In the genomic region with DNA sequence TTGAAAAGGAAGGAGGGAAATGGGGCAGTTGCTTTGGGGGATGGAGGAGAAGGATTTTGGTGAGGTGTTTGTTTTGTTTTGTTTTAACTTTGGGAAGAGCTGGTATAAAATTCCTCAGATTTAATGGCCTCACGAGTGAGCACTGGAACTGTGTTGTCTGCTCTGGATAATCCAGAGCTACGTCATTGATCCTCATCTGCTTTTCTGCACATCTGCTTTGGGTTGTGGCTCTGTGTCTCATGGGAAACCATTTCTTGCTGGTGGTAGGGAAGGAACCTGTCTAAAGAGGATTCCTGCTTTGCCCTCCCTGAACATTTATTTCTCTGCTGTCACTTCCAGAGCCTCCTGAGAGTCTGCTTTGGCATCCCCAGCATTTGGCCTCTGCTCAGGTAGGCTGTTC, we compare ENCODE assay signal across 7 cellular contexts. TPM values are rescaled to one million over a fixed set of nuclear protein-coding genes. Genes with fewer than 3 reads are reported as not detected.
DNase-seq lines count a peak whose midpoint lies in the region; ATAC-seq and TF ChIP-seq lines count a peak whose summit lies in the region.

No MANE protein-coding gene starts in this region.

- H3K27ac Mint-ChIP-seq in HFFc6, result peak overlapping the region; percentile 71
- H3K27ac Mint-ChIP-seq in activated T-helper 17 cell treated with anti-CD3 and anti-CD28 coated beads, Interleukin-2, amount 50 U/mL, for 72 hours, result peak overlapping the region; percentile 87
- H3K27ac Mint-ChIP-seq in stimulated activated memory B cell treated with anti-CD40 and anti-IgM and Interleukin-4, amounts not matched to agents 10 μg/mL and 1 μg/mL and 100 μg/mL, for 72 hours, result peak overlapping the region; percentile 67

- no peaks in the 10 kb centered on the region for H3K9me3 Mint-ChIP-seq in HFFc6
- H3K9me3 Mint-ChIP-seq in activated T-helper 17 cell treated with anti-CD3 and anti-CD28 coated beads, Interleukin-2, amount 50 U/mL, for 72 hours, result no peaks in the 10 kb centered on the region
- no peaks in the 10 kb centered on the region for H3K9me3 Mint-ChIP-seq in stimulated activated memory B cell treated with anti-CD40 and anti-IgM and Interleukin-4, amounts not matched to agents 10 μg/mL and 1 μg/mL and 100 μg/mL, for 72 hours

- peak overlapping the region; percentile 97 for H3K4me3 Mint-ChIP-seq in HFFc6
- peak overlapping the region; percentile 90 for H3K4me3 Mint-ChIP-seq in activated T-helper 17 cell treated with anti-CD3 and anti-CD28 coated beads, Interleukin-2, amount 50 U/mL, for 72 hours
- peak overlapping the region; percentile 65 for H3K4me3 Mint-ChIP-seq in stimulated activated memory B cell treated with anti-CD40 and anti-IgM and Interleukin-4, amounts not matched to agents 10 μg/mL and 1 μg/mL and 100 μg/mL, for 72 hours

- no peaks in the 10 kb centered on the region for H3K27me3 ChIP-seq in hepatocyte

- no peak for ATAC-seq in activated T-helper 17 cell treated with anti-CD3 and anti-CD28 coated beads, Interleukin-2, amount 50 U/mL, for 72 hours (replicated peaks)
- ATAC-seq in stimulated activated memory B cell treated with anti-CD40 and anti-IgM and Interleukin-4, amounts not matched to agents 10 μg/mL and 1 μg/mL and 100 μg/mL, for 72 hours, result no peak
- no peak for ATAC-seq in GM18909 (IDR thresholded peaks at IDR 0.05; ENCODE audit: poor library complexity, unreplicated experiment)

- H3K79me2 ChIP-seq in hepatocyte, result peaks cover 74% of the 10 kb centered on the region

- H3K27ac ChIP-seq in hepatocyte, result peak overlapping the region; percentile 82

- H3K36me3 Mint-ChIP-seq in HFFc6 (ENCODE audit: low read depth), result peaks cover 9% of the 10 kb centered on the region; the same call in 1 of the 2 replicates
- peaks cover 32% of the 10 kb centered on the region for H3K36me3 Mint-ChIP-seq in activated T-helper 17 cell treated with anti-CD3 and anti-CD28 coated beads, Interleukin-2, amount 50 U/mL, for 72 hours (ENCODE audit: low read depth)
- peaks cover 23% of the 10 kb centered on the region for H3K36me3 Mint-ChIP-seq in stimulated activated memory B cell treated with anti-CD40 and anti-IgM and Interleukin-4, amounts not matched to agents 10 μg/mL and 1 μg/mL and 100 μg/mL, for 72 hours

- DNase-seq in HFFc6 (no peak), hepatocyte (ENCODE audit: low spot score) (no peak), SKM-1 (lab: John Stamatoyannopoulos, UW; ENCODE audit: unreplicated experiment) (no peak), NCI-H2029 (lab: John Stamatoyannopoulos, UW) (no peak)

- no peak overlapping the region for H2AFZ ChIP-seq in hepatocyte

- no peaks in the 10 kb centered on the region for H3K9me2 ChIP-seq in hepatocyte (replicated peaks; ENCODE audit: insufficient read depth)

- H4K20me1 ChIP-seq in hepatocyte (ENCODE audit: insufficient read depth, poor library complexity, severe bottlenecking), result peaks cover 65% of the 10 kb centered on the region

- 81% methylated on average over 2 of the region's 2 CpGs for WGBS in hepatocyte (ENCODE audit: low lambda C conversion rate, missing lambda C conversion rate)

- H3K4me3 ChIP-seq in hepatocyte, result no peak overlapping the region

- no peaks in the 10 kb centered on the region for H3K27me3 Mint-ChIP-seq in HFFc6 (ENCODE audit: insufficient read depth)
- H3K27me3 Mint-ChIP-seq in activated T-helper 17 cell treated with anti-CD3 and anti-CD28 coated beads, Interleukin-2, amount 50 U/mL, for 72 hours, result no peaks in the 10 kb centered on the region
- H3K27me3 Mint-ChIP-seq in stimulated activated memory B cell treated with anti-CD40 and anti-IgM and Interleukin-4, amounts not matched to agents 10 μg/mL and 1 μg/mL and 100 μg/mL, for 72 hours, result no peaks in the 10 kb centered on the region

- H3K4me2 ChIP-seq in hepatocyte, result peak overlapping the region; percentile 90

- TF ChIP-seq CTCF in HFFc6 (IDR thresholded peaks at IDR 0.05) (no peak), hepatocyte (IDR thresholded peaks at IDR 0.05; ENCODE audit: poor library complexity) (no peak)

- H3K9me3 ChIP-seq in hepatocyte (ENCODE audit: low read depth), result no peaks in the 10 kb centered on the region

- H3K36me3 ChIP-seq in hepatocyte (replicated peaks; ENCODE audit: insufficient read depth, low read depth), result no peaks in the 10 kb centered on the region

- H3K4me1 ChIP-seq in hepatocyte (ENCODE audit: insufficient read depth), result peaks cover 40% of the 10 kb centered on the region

- peaks cover 65% of the 10 kb centered on the region for H3K4me1 Mint-ChIP-seq in HFFc6 (ENCODE audit: low read depth)
- H3K4me1 Mint-ChIP-seq in activated T-helper 17 cell treated with anti-CD3 and anti-CD28 coated beads, Interleukin-2, amount 50 U/mL, for 72 hours, result peaks cover 40% of the 10 kb centered on the region
- peaks cover 71% of the 10 kb centered on the region for H3K4me1 Mint-ChIP-seq in stimulated activated memory B cell treated with anti-CD40 and anti-IgM and Interleukin-4, amounts not matched to agents 10 μg/mL and 1 μg/mL and 100 μg/mL, for 72 hours

RNA-seq across cellular contexts. Expression of gene SNRK, which starts 3.1 kb away (rescaled TPM):
- total RNA-seq in HFFc6 (2021; fragmentation: NEBNext Ultra II Directional; extraction: Animal tissue kit (Norgen Biotek cat#: 25700)), result 10 to 100 TPM; 10.0 to 13.8 (median 11.6) TPM
- 10 to 100 TPM; 25.7 to 25.8 TPM for total RNA-seq in activated T-helper 17 cell treated with anti-CD3 and anti-CD28 coated beads, Interleukin-2, amount 50 U/mL, for 72 hours
- 20.9 and 25.3 TPM in 2 replicates for total RNA-seq in hepatocyte
- 9.8 and 10.7 TPM in 2 replicates for polyA plus RNA-seq in hepatocyte
